Comparison of ENCODE assay signal across 1 cellular context in genomic region chr6:13574149-13574570, GRCh38.
TF ChIP-seq lines count a peak whose summit lies in the region.

No MANE protein-coding gene starts in this region.

TF ChIP-seq in K562, 482 proteins besides CTCF, POLR2A, EP300 and RAD21 (continued from another document and continues in another):
- TF ChIP-seq HMGXB4 (CRISPR knock-in tag; IDR thresholded peaks at IDR 0.05) (no peak), NCOA2 (IDR thresholded peaks at IDR 0.05; ENCODE audit: partially characterized antibody in 2 of 2) (no peak), HSF4 (CRISPR knock-in tag; IDR thresholded peaks at IDR 0.05; ENCODE audit: borderline replicate concordance) (no peak), TAL1 (IDR thresholded peaks at IDR 0.05) (no peak), HCFC1 (IDR thresholded peaks at IDR 0.05; ENCODE audit: low read depth, low read length) (peak; percentile 8; the same call in 1 of the 2 replicates), ZNF778 (CRISPR knock-in tag; IDR thresholded peaks at IDR 0.05) (no peak), MIER1 (IDR thresholded peaks at IDR 0.05; ENCODE audit: low read depth) (no peak), CBX8 (IDR thresholded peaks at IDR 0.05; ENCODE audit: borderline replicate concordance, extremely low read depth, low read depth, low read length, poor library complexity, severe bottlenecking) (no peak), NONO (IDR thresholded peaks at IDR 0.05; ENCODE audit: low read depth in 2 of 2, low read length in 1 of 2) (peak; percentile 84 to 93), DLX4 (CRISPR knock-in tag; IDR thresholded peaks at IDR 0.05) (no peak), MECOM (CRISPR knock-in tag; IDR thresholded peaks at IDR 0.05) (no peak), MAFK (IDR thresholded peaks at IDR 0.05; ENCODE audit: low read length) (no peak), ZBED1 (IDR thresholded peaks at IDR 0.05) (no peak), GTF2E2 (tag; IDR thresholded peaks at IDR 0.05) (peak; percentile 85; the same call in 1 of the 2 replicates), ZBTB11 (CRISPR knock-in tag; IDR thresholded peaks at IDR 0.05) (no peak), TCF7L2 (IDR thresholded peaks at IDR 0.05; ENCODE audit: low read depth, low read length) (no peak), ZFPM2 (CRISPR knock-in tag; IDR thresholded peaks at IDR 0.05) (peak; percentile 89), ESRRB (CRISPR knock-in tag; IDR thresholded peaks at IDR 0.05; ENCODE audit: borderline replicate concordance) (no peak), STAT6 (CRISPR knock-in tag; IDR thresholded peaks at IDR 0.05) (0 out of 2 replicates have a peak, but pooled peaks have one; percentile 35), SAFB2 (IDR thresholded peaks at IDR 0.05; ENCODE audit: borderline replicate concordance, low read depth, low read length, severe bottlenecking) (no peak), ZNF644 (tag; IDR thresholded peaks at IDR 0.05; ENCODE audit: low read depth) (no peak; the same call in 1 of the 2 replicates), FOXK2 (conservative IDR thresholded peaks at IDR 0.05 in 1 of 2, IDR thresholded peaks at IDR 0.05 in 1 of 2; ENCODE audit: low read depth in 2 of 2) (no peak), ZNF740 (CRISPR knock-in tag; IDR thresholded peaks at IDR 0.05) (no peak), ZNF740 (tag; IDR thresholded peaks at IDR 0.05) (no peak), ZNF395 (CRISPR knock-in tag; IDR thresholded peaks at IDR 0.05) (0 out of 2 replicates have a peak, but pooled peaks have one; percentile 39), CHAMP1 (IDR thresholded peaks at IDR 0.05) (no peak), ZNF696 (CRISPR knock-in tag; conservative IDR thresholded peaks at IDR 0.05) (no peak), ZBTB43 (CRISPR knock-in tag; IDR thresholded peaks at IDR 0.05) (0 out of 2 replicates have a peak, but pooled peaks have one; percentile 14), ZNF766 (CRISPR knock-in tag; conservative IDR thresholded peaks at IDR 0.05) (no peak; the same call in 1 of the 2 replicates), CUX1 (CRISPR knock-in tag; IDR thresholded peaks at IDR 0.05) (no peak), RBM34 (IDR thresholded peaks at IDR 0.05; ENCODE audit: borderline replicate concordance, insufficient read depth, low read length) (no peak), MXI1 (IDR thresholded peaks at IDR 0.05; ENCODE audit: low read depth, low read length) (no peak), ZNF384 (IDR thresholded peaks at IDR 0.05; ENCODE audit: low read depth, low read length) (no peak), POU5F1 (IDR thresholded peaks at IDR 0.05; ENCODE audit: borderline replicate concordance, low read depth, low read length, partially characterized antibody) (peak; percentile 23), TOE1 (IDR thresholded peaks at IDR 0.05; ENCODE audit: borderline replicate concordance) (no peak), TOE1 (CRISPR knock-in tag; IDR thresholded peaks at IDR 0.05; ENCODE audit: borderline replicate concordance, low read depth) (no peak), ZNF695 (CRISPR knock-in tag; IDR thresholded peaks at IDR 0.05) (no peak), SMAD4 (CRISPR knock-in tag; conservative IDR thresholded peaks at IDR 0.05) (no peak), SREBF1 (IDR thresholded peaks at IDR 0.05; ENCODE audit: borderline replicate concordance, low read depth, low read length) (no peak), ZC3H4 (CRISPR knock-in tag; IDR thresholded peaks at IDR 0.05; ENCODE audit: borderline replicate concordance) (peak; percentile 58; the same call in 1 of the 2 replicates)
